8 cellular contexts compared by ENCODE assay signal in genomic region chr17:30095507-30096244, GRCh38. TPM values are rescaled to one million over a fixed set of nuclear protein-coding genes. Genes with fewer than 3 reads are reported as not detected.
DNase-seq lines count a peak whose midpoint lies in the region; ATAC-seq and TF ChIP-seq lines count a peak whose summit lies in the region.

No MANE protein-coding gene starts in this region.

- no peak overlapping the region for H3K9ac ChIP-seq in MM.1S (ENCODE audit: low read length)

- no peaks in the 10 kb centered on the region for H3K9me3 ChIP-seq in MM.1S (replicated peaks; ENCODE audit: insufficient read depth, low read length)
- H3K9me3 ChIP-seq in uterus, result no peaks in the 10 kb centered on the region

- H3F3A ChIP-seq in MM.1S (ENCODE audit: insufficient read depth, low read length), result no peaks in the 10 kb centered on the region

- no peak for DNase-seq in activated CD8-positive, alpha-beta memory T cell treated with anti-CD3 and anti-CD28 coated beads, Interleukin-2, amount 10 ng/mL, durations not matched to agents 7 days and 5 days
- DNase-seq in activated CD8-positive, alpha-beta memory T cell treated with anti-CD3 and anti-CD28 coated beads for 24 hours, result no peak
- DNase-seq in MM.1S, result peak; percentile 43
- no peak for DNase-seq in activated B cell treated with CpG ODN at 0.5 μM for 24 hours
- DNase-seq in iPS DF 4.7 (ENCODE audit: extremely low read depth, low spot score), result peak; percentile 49
- DNase-seq in uterus, result no peak
- no peak for DNase-seq in stimulated activated CD4-positive, alpha-beta T cell treated with anti-CD3 and anti-CD28 coated beads, Interleukin-1b, Interleukin-23, amount 100 ng/mL, for 48 hours
- DNase-seq in H7, result no peak

- no peak overlapping the region for H3K27ac Mint-ChIP-seq in activated CD8-positive, alpha-beta memory T cell treated with anti-CD3 and anti-CD28 coated beads, Interleukin-2, amount 10 ng/mL, durations not matched to agents 7 days and 5 days
- H3K27ac Mint-ChIP-seq in activated B cell treated with CpG ODN at 0.5 μM for 24 hours, result no peak overlapping the region

- peaks cover 30% of the 10 kb centered on the region for H3K27me3 Mint-ChIP-seq in activated CD8-positive, alpha-beta memory T cell treated with anti-CD3 and anti-CD28 coated beads, Interleukin-2, amount 10 ng/mL, durations not matched to agents 7 days and 5 days
- peaks cover 8% of the 10 kb centered on the region for H3K27me3 Mint-ChIP-seq in activated B cell treated with CpG ODN at 0.5 μM for 24 hours

- H3K27me3 ChIP-seq in MM.1S (replicated peaks; ENCODE audit: insufficient read depth, low read length), result no peaks in the 10 kb centered on the region
- no peaks in the 10 kb centered on the region for H3K27me3 ChIP-seq in uterus
- no peaks in the 10 kb centered on the region; the same call in 1 of the 2 replicates for H3K27me3 ChIP-seq in H7 (ENCODE audit: control insufficient read depth, insufficient read depth, low read length)

- ATAC-seq in activated CD8-positive, alpha-beta memory T cell treated with anti-CD3 and anti-CD28 coated beads, Interleukin-2, amount 10 ng/mL, durations not matched to agents 7 days and 5 days, result peak; percentile 39
- ATAC-seq in activated B cell treated with CpG ODN at 0.5 μM for 24 hours (ENCODE audit: low read depth), result peak; percentile 47

- H3K36me3 ChIP-seq in MM.1S (replicated peaks; ENCODE audit: insufficient read depth, low read length), result no peaks in the 10 kb centered on the region
- no peaks in the 10 kb centered on the region for H3K36me3 ChIP-seq in uterus
- no peaks in the 10 kb centered on the region for H3K36me3 ChIP-seq in H7 (replicated peaks; ENCODE audit: control insufficient read depth, insufficient read depth, low read length)

- intact Hi-C loops in activated B cell treated with CpG ODN at 0.5 μM for 24 hours (cut with micrococcal nuclease) (no loop called here), uterus (cut with DNase I; ENCODE audit: low total_unique reads) (no loop called here)

- no peaks in the 10 kb centered on the region for H3K79me2 ChIP-seq in MM.1S (ENCODE audit: low read length)

- no peaks in the 10 kb centered on the region for H3K36me3 Mint-ChIP-seq in activated CD8-positive, alpha-beta memory T cell treated with anti-CD3 and anti-CD28 coated beads, Interleukin-2, amount 10 ng/mL, durations not matched to agents 7 days and 5 days
- H3K36me3 Mint-ChIP-seq in activated B cell treated with CpG ODN at 0.5 μM for 24 hours (ENCODE audit: low read depth), result no peaks in the 10 kb centered on the region

- no peak overlapping the region for H2AFZ ChIP-seq in MM.1S (ENCODE audit: low read length)

- H3K9me2 ChIP-seq in MM.1S (replicated peaks; ENCODE audit: insufficient read depth, low read length), result no peaks in the 10 kb centered on the region

- no peak overlapping the region for H3K4me3 ChIP-seq in MM.1S (ENCODE audit: low read length)
- no peak overlapping the region for H3K4me3 ChIP-seq in uterus
- H3K4me3 ChIP-seq in H7 (ENCODE audit: insufficient read depth, low read depth, low read length), result no peak overlapping the region

- CTCF ChIA-PET in activated CD8-positive, alpha-beta memory T cell treated with anti-CD3 and anti-CD28 coated beads, Interleukin-2, amount 10 ng/mL, durations not matched to agents 7 days and 5 days (lab: Charles Lee), result interaction anchor here (0.7 to 6.6 kb wide), 12 partner anchors 11 to 296 kb away, joined by 3 to 89 read pairs (median 6); partner anchors contain the start of gene TMIGD1
- CTCF ChIA-PET in activated B cell treated with CpG ODN at 0.5 μM for 24 hours (lab: Charles Lee), result interaction anchor here (1.0 to 5.0 kb wide), 5 partner anchors 9 to 250 kb away, joined by 3 to 41 read pairs (median 4); no protein-coding TSS in a partner anchor

- H3K9me3 Mint-ChIP-seq in activated CD8-positive, alpha-beta memory T cell treated with anti-CD3 and anti-CD28 coated beads, Interleukin-2, amount 10 ng/mL, durations not matched to agents 7 days and 5 days (ENCODE audit: low read depth), result no peaks in the 10 kb centered on the region
- no peaks in the 10 kb centered on the region for H3K9me3 Mint-ChIP-seq in activated B cell treated with CpG ODN at 0.5 μM for 24 hours

- no peak for TF ChIP-seq POLR2A in uterus (IDR thresholded peaks at IDR 0.05)

- peak; percentile 51 for TF ChIP-seq CTCF in MM.1S (IDR thresholded peaks at IDR 0.05; ENCODE audit: low read length)
- TF ChIP-seq CTCF in activated B cell treated with CpG ODN at 0.5 μM for 24 hours (IDR thresholded peaks at IDR 0.05), result no peak
- peak in 3 of 4 experiments; percentile 24 to 31 (median 29) for TF ChIP-seq CTCF in uterus (IDR thresholded peaks at IDR 0.05)

- POLR2A ChIA-PET in activated B cell treated with CpG ODN at 0.5 μM for 24 hours (lab: Charles Lee), result interaction anchor here (0.6 kb wide), 1 partner anchor 955 kb away, joined by 7 read pairs; no protein-coding TSS in a partner anchor

- peaks cover 7% of the 10 kb centered on the region for H3K4me1 Mint-ChIP-seq in activated CD8-positive, alpha-beta memory T cell treated with anti-CD3 and anti-CD28 coated beads, Interleukin-2, amount 10 ng/mL, durations not matched to agents 7 days and 5 days
- H3K4me1 Mint-ChIP-seq in activated B cell treated with CpG ODN at 0.5 μM for 24 hours, result peaks cover 10% of the 10 kb centered on the region

- no peaks in the 10 kb centered on the region for H4K20me1 ChIP-seq in MM.1S (ENCODE audit: insufficient read depth, low read length)

- H3K4me2 ChIP-seq in MM.1S (ENCODE audit: low read depth, low read length), result no peak overlapping the region

- no peak overlapping the region for H3K4me3 Mint-ChIP-seq in activated CD8-positive, alpha-beta memory T cell treated with anti-CD3 and anti-CD28 coated beads, Interleukin-2, amount 10 ng/mL, durations not matched to agents 7 days and 5 days
- no peak overlapping the region for H3K4me3 Mint-ChIP-seq in activated B cell treated with CpG ODN at 0.5 μM for 24 hours

- H3K4me1 ChIP-seq in MM.1S (ENCODE audit: low read length) (peaks cover 4% of the 10 kb centered on the region; the same call in 1 of the 2 replicates), uterus (no peaks in the 10 kb centered on the region)

- H3K27ac ChIP-seq in MM.1S (ENCODE audit: low read length) (no peak overlapping the region), uterus (no peak overlapping the region)

RNA-seq across cellular contexts. Expression of gene NSRP1, which starts 20.9 kb away (rescaled TPM):
- 10 to 100 TPM; 24.0 to 30.9 TPM for total RNA-seq in activated CD8-positive, alpha-beta memory T cell treated with anti-CD3 and anti-CD28 coated beads, Interleukin-2, amount 10 ng/mL, durations not matched to agents 7 days and 5 days
- total RNA-seq in activated B cell treated with CpG ODN at 0.5 μM for 24 hours, result 35.3 and 44.2 TPM in 2 replicates
- 10 to 100 TPM in 3 of 4 donors, 1 to 10 TPM in 1; 8.8 to 53.1 (median 26.8) TPM for total RNA-seq in uterus
- 3.0 and 6.7 TPM in 2 replicates for total RNA-seq in H7 (2014; rRNA removed; shearing (Covaris generic))

Comparison
In these comparisons a context has a peak if more than half of its experiments do, and no peak if none do; other contexts are left out.
1. DNase-seq: peak in MM.1S (single experiment) and iPS DF 4.7 (single experiment); none in activated CD8-positive, alpha-beta memory T cell treated with anti-CD3 and anti-CD28 coated beads, Interleukin-2, amount 10 ng/mL, durations not matched to agents 7 days and 5 days (single experiment), activated CD8-positive, alpha-beta memory T cell treated with anti-CD3 and anti-CD28 coated beads for 24 hours (single experiment), activated B cell treated with CpG ODN at 0.5 μM for 24 hours (single experiment), uterus (0 of 2), stimulated activated CD4-positive, alpha-beta T cell treated with anti-CD3 and anti-CD28 coated beads, Interleukin-1b, Interleukin-23, amount 100 ng/mL, for 48 hours (single experiment) and H7 (single experiment).